Comparison of ENCODE assay signal across 34 cellular contexts in genomic region chr1:156785458-156785857, GRCh38. TPM values are rescaled to one million over a fixed set of nuclear protein-coding genes. Genes with fewer than 3 reads are reported as not detected.
"Had no signal": no experiment of that assay in that cellular context is flagged by ENCODE, and none has a peak within 500 bp of the region (broad histone marks: within the 10 kb centered on the region; RNA-seq: fewer than 3 reads in every experiment).

No MANE protein-coding gene starts in this region.

- H2AFZ ChIP-seq: PC-9 had no signal

- H3K4me3 Mint-ChIP-seq: activated CD4-positive, alpha-beta memory T cell treated with anti-CD3 and anti-CD28 coated beads for 36 hours; activated naive CD8-positive, alpha-beta T cell treated with anti-CD3 and anti-CD28 coated beads for 36 hours; activated T-cell treated with anti-CD3 and anti-CD28 coated beads, Interleukin-2, amount 50 U/mL, for 72 hours; activated T-helper 17 cell treated with anti-CD3 and anti-CD28 coated beads, Interleukin-2, amount 50 U/mL, for 72 hours; T-helper 2 cell treated with Interferon-gamma antibody and Interleukin-4, amounts not matched to agents 5 μg/mL and 100 μg/mL, for 36 hours had no signal

- H3K9me3 Mint-ChIP-seq: activated CD4-positive, alpha-beta memory T cell treated with anti-CD3 and anti-CD28 coated beads for 36 hours; activated naive CD8-positive, alpha-beta T cell treated with anti-CD3 and anti-CD28 coated beads for 36 hours; activated T-cell treated with anti-CD3 and anti-CD28 coated beads, Interleukin-2, amount 50 U/mL, for 72 hours; activated T-helper 17 cell treated with anti-CD3 and anti-CD28 coated beads, Interleukin-2, amount 50 U/mL, for 72 hours; T-helper 2 cell treated with Interferon-gamma antibody and Interleukin-4, amounts not matched to agents 5 μg/mL and 100 μg/mL, for 36 hours had no signal

- H3K4me2 ChIP-seq: KMS-11, PC-9 had no signal

- H3K27me3 ChIP-seq: ascending aorta, body of pancreas, breast epithelium had no signal

- H3K4me1 ChIP-seq: breast epithelium had no signal

- DNase-seq: activated CD4-positive, alpha-beta memory T cell treated with anti-CD3 and anti-CD28 coated beads for 36 hours; activated CD4-positive, alpha-beta T cell treated with anti-CD3 and anti-CD28 coated beads, Interleukin-2, amount 50 U/mL, for 1 hour; activated effector memory CD4-positive, alpha-beta T cell treated with anti-CD3 and anti-CD28 coated beads, Interleukin-2, amount 50 U/mL, for 16 hours; activated naive CD4-positive, alpha-beta T cell; activated naive CD4-positive, alpha-beta T cell treated with anti-CD3 and anti-CD28 coated beads, Interleukin-2, amount 50 U/mL, for 16 hours; activated naive CD8-positive, alpha-beta T cell treated with anti-CD3 and anti-CD28 coated beads for 36 hours; activated T-cell treated with anti-CD3 and anti-CD28 coated beads, Interleukin-2, amount 50 U/mL, for 1 hour; activated T-cell treated with anti-CD3 and anti-CD28 coated beads, Interleukin-2, amount 50 U/mL, for 72 hours; amygdala; body of pancreas; MM.1S; MV-4-11; NCI-H1092; NCI-H1436 treated with DMSO at 0.1 percent for 48 hours; NCI-H1694 treated with DMSO at 0.1 percent for 48 hours; NCI-H2029; NCI-H2107; NCI-H2171; NCI-H510A; NCI-H526; NCI-H748 treated with DMSO at 0.1 percent for 48 hours; NK-92 treated with Interleukin-12 subunit alpha and Interleukin-12 subunit beta, amount 100 ng/mL, for 24 hours; PC-9; SW 1271 had no signal

- H3K27ac Mint-ChIP-seq: activated CD4-positive, alpha-beta memory T cell treated with anti-CD3 and anti-CD28 coated beads for 36 hours; activated naive CD8-positive, alpha-beta T cell treated with anti-CD3 and anti-CD28 coated beads for 36 hours; activated T-cell treated with anti-CD3 and anti-CD28 coated beads, Interleukin-2, amount 50 U/mL, for 72 hours; activated T-helper 17 cell treated with anti-CD3 and anti-CD28 coated beads, Interleukin-2, amount 50 U/mL, for 72 hours; T-helper 2 cell treated with Interferon-gamma antibody and Interleukin-4, amounts not matched to agents 5 μg/mL and 100 μg/mL, for 36 hours had no signal

- H3K9me3 ChIP-seq: ascending aorta, body of pancreas, breast epithelium had no signal

- H3K9ac ChIP-seq: KMS-11 had no signal

- H3K4me3 ChIP-seq: ascending aorta, body of pancreas, breast epithelium, PC-9 had no signal

- ATAC-seq: activated T-cell treated with anti-CD3 and anti-CD28 coated beads, Interleukin-2, amount 50 U/mL, for 72 hours; activated T-helper 17 cell treated with anti-CD3 and anti-CD28 coated beads, Interleukin-2, amount 50 U/mL, for 72 hours; body of pancreas; Right ventricle myocardium inferior had no signal

- FAIRE-seq: RCC 7860, TTC549 had no signal

- H3K27ac ChIP-seq: ascending aorta, body of pancreas, breast epithelium, KMS-11, PC-9, RWPE1 had no signal

- H3K27me3 Mint-ChIP-seq: activated CD4-positive, alpha-beta memory T cell treated with anti-CD3 and anti-CD28 coated beads for 36 hours; activated naive CD8-positive, alpha-beta T cell treated with anti-CD3 and anti-CD28 coated beads for 36 hours; activated T-helper 17 cell treated with anti-CD3 and anti-CD28 coated beads, Interleukin-2, amount 50 U/mL, for 72 hours had no signal

- H3K36me3 ChIP-seq: breast epithelium had no signal

RNA-seq across cellular contexts. Expression of gene SH2D2A, which starts 31.2 kb away (rescaled TPM):
- total RNA-seq: ascending aorta, LHCN-M2 had no signal
